8 cellular contexts compared by ENCODE assay signal in genomic region chr6:151379933-151380847, GRCh38. TPM values are rescaled to one million over a fixed set of nuclear protein-coding genes. Genes with fewer than 3 reads are reported as not detected.
DNase-seq lines count a peak whose midpoint lies in the region; ATAC-seq and TF ChIP-seq lines count a peak whose summit lies in the region.

No MANE protein-coding gene starts in this region.

- H3K27ac ChIP-seq in breast epithelium: peak overlapping the region in 1 of 2 donors; percentile 28
- peak overlapping the region; percentile 43 for H3K27ac ChIP-seq in neutrophil

- peak; percentile 41 for DNase-seq in G401 (ENCODE audit: low spot score)
- no peak for DNase-seq in breast epithelium (ENCODE audit: low spot score in 2 of 2)
- no peak for DNase-seq in NCI-H1694 (lab: John Stamatoyannopoulos, UW)
- DNase-seq in NCI-H1048 (lab: John Stamatoyannopoulos, UW): no peak
- DNase-seq in stimulated activated CD4-positive, alpha-beta T cell treated with anti-CD3 and anti-CD28 coated beads, Interleukin-2, amount 100 ng/mL, for 24 hours: no peak

- no peak for TF ChIP-seq POLR2A in breast epithelium (IDR thresholded peaks at IDR 0.05)

- intact Hi-C loops in breast epithelium (cut with DNase I; ENCODE audit: low total_unique reads): no loop called here

- H3K27me3 ChIP-seq in breast epithelium (no peaks in the 10 kb centered on the region), neutrophil (no peaks in the 10 kb centered on the region)

- H3K4me3 Mint-ChIP-seq in IgD-negative memory B cell: peak overlapping the region; percentile 40 to 90 (median 62)

- TF ChIP-seq CTCF in breast epithelium (IDR thresholded peaks at IDR 0.05): no peak
- TF ChIP-seq CTCF in neutrophil (IDR thresholded peaks at IDR 0.05): no peak

- H3K27me3 Mint-ChIP-seq in IgD-negative memory B cell: peaks cover 4% of the 10 kb centered on the region

- H3K4me3 ChIP-seq in breast epithelium (peak overlapping the region in 2 of 3 donors; percentile 2 to 19), neutrophil (ENCODE audit: low read depth in 1 of 2, low read length in 1 of 2) (no peak overlapping the region)

- H3K36me3 Mint-ChIP-seq in IgD-negative memory B cell: peaks cover 13% of the 10 kb centered on the region

- H3K36me3 ChIP-seq in breast epithelium: no peaks in the 10 kb centered on the region
- H3K36me3 ChIP-seq in neutrophil: no peaks in the 10 kb centered on the region

- H3K4me1 ChIP-seq in breast epithelium: no peaks in the 10 kb centered on the region
- peaks cover 0 to 9% of the 10 kb centered on the region in 2 experiments for H3K4me1 ChIP-seq in neutrophil (ENCODE audit: control insufficient read depth in 1 of 2, insufficient read depth in 1 of 2, low read depth in 1 of 2, low read length in 1 of 2)

- H3K27ac Mint-ChIP-seq in IgD-negative memory B cell: peak overlapping the region; percentile 75 to 94 (median 79)

- no peaks in the 10 kb centered on the region for H3K9me3 ChIP-seq in breast epithelium
- H3K9me3 ChIP-seq in neutrophil: no peaks in the 10 kb centered on the region

- in situ Hi-C loops in G401 (cut with HindIII; ENCODE audit: low sequenced_read_pairs): no loop called here

- ATAC-seq in GM21390 (IDR thresholded peaks at IDR 0.05; ENCODE audit: unreplicated experiment): peak; percentile 59

- peaks cover 44 to 67% (median 51%) of the 10 kb centered on the region in 3 donors for H3K4me1 Mint-ChIP-seq in IgD-negative memory B cell

- H3K9me3 Mint-ChIP-seq in IgD-negative memory B cell: no peaks in the 10 kb centered on the region

RNA-seq across cellular contexts. Expression of gene ZBTB2, which starts 11.2 kb away (rescaled TPM):
- total RNA-seq in G401 (2014; rRNA removed; shearing (Covaris generic)): 18.7 and 23.6 TPM in 2 replicates
- 20.5 TPM for polyA plus RNA-seq in IgD-negative memory B cell
- total RNA-seq in breast epithelium: 10 to 100 TPM in 2 of 3 donors, 1 to 10 TPM in 1; 9.9 to 20.5 (median 15.1) TPM

Comparison
In these comparisons a context has a peak if more than half of its experiments do, and no peak if none do; other contexts are left out.
1. H3K4me3 ChIP-seq: peak in breast epithelium (2 of 3); none in neutrophil (0 of 2).